Comparison of ENCODE assay signal across 9 cellular contexts in the genomic region with DNA sequence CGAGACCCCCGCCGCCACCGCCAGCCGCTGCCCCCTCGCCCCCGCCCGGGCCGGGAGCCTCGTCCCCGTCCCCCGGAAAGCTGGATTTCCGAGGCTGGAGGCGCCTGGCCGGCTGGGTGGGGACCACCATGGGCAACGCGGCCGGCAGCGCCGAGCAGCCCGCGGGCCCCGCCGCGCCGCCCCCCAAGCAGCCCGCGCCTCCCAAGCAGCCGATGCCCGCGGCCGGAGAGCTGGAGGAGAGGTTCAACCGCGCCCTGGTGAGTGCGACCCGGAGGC. TPM values are rescaled to one million over a fixed set of nuclear protein-coding genes. Genes with fewer than 3 reads are reported as not detected.
DNase-seq lines count a peak whose midpoint lies in the region; ATAC-seq and TF ChIP-seq lines count a peak whose summit lies in the region.
"Had no signal": no experiment of that assay in that cellular context is flagged by ENCODE, and none has a peak within 500 bp of the region (broad histone marks: within the 10 kb centered on the region; RNA-seq: fewer than 3 reads in every experiment).

No MANE protein-coding gene starts in this region.

- TF ChIP-seq CTCF in AG04449 (IDR thresholded peaks at IDR 0.05; ENCODE audit: insufficient read depth, low read length, missing control alignments) (no peak), mucosa of descending colon (IDR thresholded peaks at IDR 0.05) (no peak), GM20000 (IDR thresholded peaks at IDR 0.05; ENCODE audit: extremely low read depth, missing control alignments) (no peak)

- peaks cover 64% of the 10 kb centered on the region for H3K4me1 Mint-ChIP-seq in dendritic cell treated with granulocyte-macrophage colony-stimulating factor and Interleukin-4, amounts not matched to agents 40 ng/mL and 50 ng/mL, for 4 days (ENCODE audit: low read depth)

- H3K4me1 ChIP-seq in mucosa of descending colon (ENCODE audit: low read depth): peaks cover 3% of the 10 kb centered on the region

- ATAC-seq in mucosa of descending colon (no peak), GM21447 (IDR thresholded peaks at IDR 0.05; ENCODE audit: unreplicated experiment) (no peak), GM18867 (IDR thresholded peaks at IDR 0.05; ENCODE audit: unreplicated experiment) (no peak)

- DNase-seq in AG04449 (ENCODE audit: low read depth, low spot score) (no peak), mucosa of descending colon (no peak), NCI-H345 (lab: John Stamatoyannopoulos, UW) (no peak), GM20000 (ENCODE audit: low spot score) (no peak)
- no peak for DNase-seq in Jurkat, Clone E6-1 (ENCODE audit: low read depth, low spot score)

- no peaks in the 10 kb centered on the region for H3K27me3 Mint-ChIP-seq in dendritic cell treated with granulocyte-macrophage colony-stimulating factor and Interleukin-4, amounts not matched to agents 40 ng/mL and 50 ng/mL, for 4 days
- H3K27me3 Mint-ChIP-seq: activated naive CD4-positive, alpha-beta T cell treated with anti-CD3 and anti-CD28 coated beads, Interleukin-2, amount 50 U/mL, for 24 hours had no signal

- H3K9me3 Mint-ChIP-seq in dendritic cell treated with granulocyte-macrophage colony-stimulating factor and Interleukin-4, amounts not matched to agents 40 ng/mL and 50 ng/mL, for 4 days: no peaks in the 10 kb centered on the region
- H3K9me3 Mint-ChIP-seq: activated naive CD4-positive, alpha-beta T cell treated with anti-CD3 and anti-CD28 coated beads, Interleukin-2, amount 50 U/mL, for 24 hours had no signal

- H3K27ac Mint-ChIP-seq in dendritic cell treated with granulocyte-macrophage colony-stimulating factor and Interleukin-4, amounts not matched to agents 40 ng/mL and 50 ng/mL, for 4 days: peak overlapping the region; percentile 97

- peak overlapping the region; percentile 93 for H3K4me3 Mint-ChIP-seq in dendritic cell treated with granulocyte-macrophage colony-stimulating factor and Interleukin-4, amounts not matched to agents 40 ng/mL and 50 ng/mL, for 4 days

- no peaks in the 10 kb centered on the region for H3K36me3 ChIP-seq in mucosa of descending colon (ENCODE audit: low read depth)

- H3K4me3 ChIP-seq in AG04449 (ENCODE audit: low read depth, low read length): peak overlapping the region; percentile 43
- peak overlapping the region; percentile 81 for H3K4me3 ChIP-seq in Jurkat, Clone E6-1 (ENCODE audit: low read length)
- peak overlapping the region; percentile 48 for H3K4me3 ChIP-seq in mucosa of descending colon

- POLR2A ChIA-PET in AG04449 (lab: Yijun Ruan, JAX): interaction anchor here (1.4 kb wide), 1 partner anchor 73 kb away, joined by 7 read pairs; the partner anchor contains the start of gene HEXIM1

- peaks cover 71% of the 10 kb centered on the region for H3K36me3 Mint-ChIP-seq in dendritic cell treated with granulocyte-macrophage colony-stimulating factor and Interleukin-4, amounts not matched to agents 40 ng/mL and 50 ng/mL, for 4 days (ENCODE audit: low read depth)

- CTCF ChIA-PET in AG04449 (lab: Yijun Ruan, JAX): interaction anchor here (0.9 to 9.2 kb wide), 4 partner anchors 12 to 204 kb away, joined by 4 to 205 read pairs (median 118); partner anchors contain the start of gene ACBD4

- intact Hi-C loops in dendritic cell treated with granulocyte-macrophage colony-stimulating factor and Interleukin-4, amounts not matched to agents 40 ng/mL and 50 ng/mL, for 4 days (cut with micrococcal nuclease): no loop called here
- intact Hi-C loops in mucosa of descending colon (cut with DNase I, micrococcal nuclease): loop anchor here in 1 of 2 donors (5.0 kb wide), 1 partner anchor 165 kb away; no protein-coding TSS in a partner anchor

- H3K9me3 ChIP-seq in mucosa of descending colon: no peaks in the 10 kb centered on the region

RNA-seq across cellular contexts. Expression of gene FMNL1, which starts 0.2 kb away (rescaled TPM):
- polyA plus RNA-seq in Jurkat, Clone E6-1 (2012; ENCODE audit: insufficient read depth, insufficient read length): 276 TPM
- total RNA-seq in mucosa of descending colon: 10 to 100 TPM in 2 of 3 donors, 1 to 10 TPM in 1; 7.4 to 18.1 (median 17.3) TPM

RNA-seq across cellular contexts. Expression of gene SPATA32, which starts 40.0 kb away (rescaled TPM):
- polyA plus RNA-seq in Jurkat, Clone E6-1 (2012; ENCODE audit: insufficient read depth, insufficient read length): not detected
- under 1 TPM in 2 of 3 donors, not detected in 1; 0.19 to 0.22 TPM for total RNA-seq in mucosa of descending colon
